Comparison of ENCODE assay signal across 1 cellular context in the genomic region with DNA sequence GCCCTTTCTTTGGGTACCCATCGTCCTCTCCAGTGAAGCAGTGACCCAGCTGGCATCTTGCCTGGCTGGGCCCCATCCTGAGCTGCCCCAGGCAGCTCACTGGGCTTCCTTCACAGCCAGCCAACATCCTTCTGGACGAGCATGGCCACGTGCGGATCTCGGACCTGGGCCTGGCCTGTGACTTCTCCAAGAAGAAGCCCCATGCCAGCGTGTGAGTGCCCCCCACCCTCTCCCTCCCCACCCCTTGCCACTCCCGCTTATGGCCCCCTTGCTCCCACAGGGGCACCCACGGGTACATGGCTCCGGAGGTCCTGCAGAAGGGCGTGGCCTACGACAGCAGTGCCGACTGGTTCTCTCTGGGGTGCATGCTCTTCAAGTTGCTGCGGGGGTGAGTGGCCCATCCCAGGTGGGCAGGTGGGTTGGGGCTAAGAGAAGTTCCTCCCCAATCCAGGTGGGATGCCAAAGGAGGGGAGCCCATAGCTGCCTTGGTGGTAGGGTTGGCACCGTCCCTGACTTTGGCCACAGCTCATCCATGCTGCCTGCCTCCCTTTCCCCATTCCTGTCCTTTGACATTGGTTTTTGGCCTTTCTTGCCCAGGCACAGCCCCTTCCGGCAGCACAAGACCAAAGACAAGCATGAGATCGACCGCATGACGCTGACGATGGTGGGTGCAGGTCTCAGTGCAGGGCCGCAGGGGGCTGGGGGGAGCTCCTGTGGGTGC.
TF ChIP-seq lines count a peak whose summit lies in the region.

No MANE protein-coding gene starts in this region.

TF ChIP-seq in HepG2, 621 proteins besides CTCF, POLR2A, EP300 and RAD21:
- TF ChIP-seq AGO2 (optimal IDR thresholded peaks at IDR 0.05; ENCODE audit: low read depth, low read length) (peak; percentile 45), POLR2AphosphoS2 (IDR thresholded peaks at IDR 0.05; ENCODE audit: low read depth, low read length) (no peak), MYNN (CRISPR knock-in tag; IDR thresholded peaks at IDR 0.05; ENCODE audit: low read depth) (no peak), NFYC (CRISPR knock-in tag; IDR thresholded peaks at IDR 0.05) (no peak), ZNF878 (CRISPR knock-in tag; IDR thresholded peaks at IDR 0.05) (no peak)
- TF ChIP-seq, protein P1, sequence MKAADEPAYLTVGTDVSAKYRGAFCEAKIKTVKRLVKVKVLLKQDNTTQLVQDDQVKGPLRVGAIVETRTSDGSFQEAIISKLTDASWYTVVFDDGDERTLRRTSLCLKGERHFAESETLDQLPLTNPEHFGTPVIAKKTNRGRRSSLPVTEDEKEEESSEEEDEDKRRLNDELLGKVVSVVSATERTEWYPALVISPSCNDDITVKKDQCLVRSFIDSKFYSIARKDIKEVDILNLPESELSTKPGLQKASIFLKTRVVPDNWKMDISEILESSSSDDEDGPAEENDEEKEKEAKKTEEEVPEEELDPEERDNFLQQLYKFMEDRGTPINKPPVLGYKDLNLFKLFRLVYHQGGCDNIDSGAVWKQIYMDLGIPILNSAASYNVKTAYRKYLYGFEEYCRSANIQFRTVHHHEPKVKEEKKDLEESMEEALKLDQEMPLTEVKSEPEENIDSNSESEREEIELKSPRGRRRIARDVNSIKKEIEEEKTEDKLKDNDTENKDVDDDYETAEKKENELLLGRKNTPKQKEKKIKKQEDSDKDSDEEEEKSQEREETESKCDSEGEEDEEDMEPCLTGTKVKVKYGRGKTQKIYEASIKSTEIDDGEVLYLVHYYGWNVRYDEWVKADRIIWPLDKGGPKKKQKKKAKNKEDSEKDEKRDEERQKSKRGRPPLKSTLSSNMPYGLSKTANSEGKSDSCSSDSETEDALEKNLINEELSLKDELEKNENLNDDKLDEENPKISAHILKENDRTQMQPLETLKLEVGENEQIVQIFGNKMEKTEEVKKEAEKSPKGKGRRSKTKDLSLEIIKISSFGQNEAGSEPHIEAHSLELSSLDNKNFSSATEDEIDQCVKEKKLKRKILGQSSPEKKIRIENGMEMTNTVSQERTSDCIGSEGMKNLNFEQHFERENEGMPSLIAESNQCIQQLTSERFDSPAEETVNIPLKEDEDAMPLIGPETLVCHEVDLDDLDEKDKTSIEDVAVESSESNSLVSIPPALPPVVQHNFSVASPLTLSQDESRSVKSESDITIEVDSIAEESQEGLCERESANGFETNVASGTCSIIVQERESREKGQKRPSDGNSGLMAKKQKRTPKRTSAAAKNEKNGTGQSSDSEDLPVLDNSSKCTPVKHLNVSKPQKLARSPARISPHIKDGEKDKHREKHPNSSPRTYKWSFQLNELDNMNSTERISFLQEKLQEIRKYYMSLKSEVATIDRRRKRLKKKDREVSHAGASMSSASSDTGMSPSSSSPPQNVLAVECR (CRISPR knock-in tag; IDR thresholded peaks at IDR 0.05; ENCODE audit: borderline replicate concordance): no peak
- TF ChIP-seq, protein P2, sequence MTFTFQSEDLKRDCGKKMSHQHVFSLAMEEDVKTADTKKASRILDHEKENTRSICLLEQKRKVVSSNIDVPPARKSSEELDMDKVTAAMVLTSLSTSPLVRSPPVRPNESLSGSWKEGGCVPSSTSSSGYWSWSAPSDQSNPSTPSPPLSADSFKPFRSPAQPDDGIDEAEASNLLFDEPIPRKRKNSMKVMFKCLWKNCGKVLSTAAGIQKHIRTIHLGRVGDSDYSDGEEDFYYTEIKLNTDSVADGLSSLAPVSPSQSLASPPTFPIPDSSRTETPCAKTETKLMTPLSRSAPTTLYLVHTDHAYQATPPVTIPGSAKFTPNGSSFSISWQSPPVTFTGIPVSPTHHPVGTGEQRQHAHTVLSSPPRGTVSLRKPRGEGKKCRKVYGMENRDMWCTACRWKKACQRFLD (CRISPR knock-in tag; IDR thresholded peaks at IDR 0.05; ENCODE audit: borderline replicate concordance): no peak
